1 cellular context compared by ENCODE assay signal in the genomic region with DNA sequence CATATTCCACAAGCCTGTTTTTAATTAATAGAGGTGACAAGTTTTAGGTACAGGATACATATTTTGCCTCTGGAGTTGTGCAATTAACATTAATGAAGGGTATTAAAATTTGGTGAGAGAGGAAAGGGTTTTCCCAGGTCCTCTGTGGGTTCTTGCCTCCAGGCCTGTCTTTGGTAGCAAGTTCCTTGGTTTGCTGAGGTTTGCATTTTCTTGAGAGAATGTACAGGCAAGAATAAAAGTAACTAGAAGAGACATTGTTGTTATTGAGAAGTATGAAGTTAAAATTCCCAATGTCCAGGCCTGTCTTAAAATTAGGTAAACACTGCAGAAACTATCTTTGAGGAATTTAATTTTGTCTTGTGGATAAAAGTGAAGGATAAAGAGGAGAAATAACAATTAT.
TF ChIP-seq lines count a peak whose summit lies in the region.

No MANE protein-coding gene starts in this region.

TF ChIP-seq in GM23338, 12 proteins besides CTCF, POLR2A, EP300 and RAD21 (continued from another document):
- TF ChIP-seq, protein P1, sequence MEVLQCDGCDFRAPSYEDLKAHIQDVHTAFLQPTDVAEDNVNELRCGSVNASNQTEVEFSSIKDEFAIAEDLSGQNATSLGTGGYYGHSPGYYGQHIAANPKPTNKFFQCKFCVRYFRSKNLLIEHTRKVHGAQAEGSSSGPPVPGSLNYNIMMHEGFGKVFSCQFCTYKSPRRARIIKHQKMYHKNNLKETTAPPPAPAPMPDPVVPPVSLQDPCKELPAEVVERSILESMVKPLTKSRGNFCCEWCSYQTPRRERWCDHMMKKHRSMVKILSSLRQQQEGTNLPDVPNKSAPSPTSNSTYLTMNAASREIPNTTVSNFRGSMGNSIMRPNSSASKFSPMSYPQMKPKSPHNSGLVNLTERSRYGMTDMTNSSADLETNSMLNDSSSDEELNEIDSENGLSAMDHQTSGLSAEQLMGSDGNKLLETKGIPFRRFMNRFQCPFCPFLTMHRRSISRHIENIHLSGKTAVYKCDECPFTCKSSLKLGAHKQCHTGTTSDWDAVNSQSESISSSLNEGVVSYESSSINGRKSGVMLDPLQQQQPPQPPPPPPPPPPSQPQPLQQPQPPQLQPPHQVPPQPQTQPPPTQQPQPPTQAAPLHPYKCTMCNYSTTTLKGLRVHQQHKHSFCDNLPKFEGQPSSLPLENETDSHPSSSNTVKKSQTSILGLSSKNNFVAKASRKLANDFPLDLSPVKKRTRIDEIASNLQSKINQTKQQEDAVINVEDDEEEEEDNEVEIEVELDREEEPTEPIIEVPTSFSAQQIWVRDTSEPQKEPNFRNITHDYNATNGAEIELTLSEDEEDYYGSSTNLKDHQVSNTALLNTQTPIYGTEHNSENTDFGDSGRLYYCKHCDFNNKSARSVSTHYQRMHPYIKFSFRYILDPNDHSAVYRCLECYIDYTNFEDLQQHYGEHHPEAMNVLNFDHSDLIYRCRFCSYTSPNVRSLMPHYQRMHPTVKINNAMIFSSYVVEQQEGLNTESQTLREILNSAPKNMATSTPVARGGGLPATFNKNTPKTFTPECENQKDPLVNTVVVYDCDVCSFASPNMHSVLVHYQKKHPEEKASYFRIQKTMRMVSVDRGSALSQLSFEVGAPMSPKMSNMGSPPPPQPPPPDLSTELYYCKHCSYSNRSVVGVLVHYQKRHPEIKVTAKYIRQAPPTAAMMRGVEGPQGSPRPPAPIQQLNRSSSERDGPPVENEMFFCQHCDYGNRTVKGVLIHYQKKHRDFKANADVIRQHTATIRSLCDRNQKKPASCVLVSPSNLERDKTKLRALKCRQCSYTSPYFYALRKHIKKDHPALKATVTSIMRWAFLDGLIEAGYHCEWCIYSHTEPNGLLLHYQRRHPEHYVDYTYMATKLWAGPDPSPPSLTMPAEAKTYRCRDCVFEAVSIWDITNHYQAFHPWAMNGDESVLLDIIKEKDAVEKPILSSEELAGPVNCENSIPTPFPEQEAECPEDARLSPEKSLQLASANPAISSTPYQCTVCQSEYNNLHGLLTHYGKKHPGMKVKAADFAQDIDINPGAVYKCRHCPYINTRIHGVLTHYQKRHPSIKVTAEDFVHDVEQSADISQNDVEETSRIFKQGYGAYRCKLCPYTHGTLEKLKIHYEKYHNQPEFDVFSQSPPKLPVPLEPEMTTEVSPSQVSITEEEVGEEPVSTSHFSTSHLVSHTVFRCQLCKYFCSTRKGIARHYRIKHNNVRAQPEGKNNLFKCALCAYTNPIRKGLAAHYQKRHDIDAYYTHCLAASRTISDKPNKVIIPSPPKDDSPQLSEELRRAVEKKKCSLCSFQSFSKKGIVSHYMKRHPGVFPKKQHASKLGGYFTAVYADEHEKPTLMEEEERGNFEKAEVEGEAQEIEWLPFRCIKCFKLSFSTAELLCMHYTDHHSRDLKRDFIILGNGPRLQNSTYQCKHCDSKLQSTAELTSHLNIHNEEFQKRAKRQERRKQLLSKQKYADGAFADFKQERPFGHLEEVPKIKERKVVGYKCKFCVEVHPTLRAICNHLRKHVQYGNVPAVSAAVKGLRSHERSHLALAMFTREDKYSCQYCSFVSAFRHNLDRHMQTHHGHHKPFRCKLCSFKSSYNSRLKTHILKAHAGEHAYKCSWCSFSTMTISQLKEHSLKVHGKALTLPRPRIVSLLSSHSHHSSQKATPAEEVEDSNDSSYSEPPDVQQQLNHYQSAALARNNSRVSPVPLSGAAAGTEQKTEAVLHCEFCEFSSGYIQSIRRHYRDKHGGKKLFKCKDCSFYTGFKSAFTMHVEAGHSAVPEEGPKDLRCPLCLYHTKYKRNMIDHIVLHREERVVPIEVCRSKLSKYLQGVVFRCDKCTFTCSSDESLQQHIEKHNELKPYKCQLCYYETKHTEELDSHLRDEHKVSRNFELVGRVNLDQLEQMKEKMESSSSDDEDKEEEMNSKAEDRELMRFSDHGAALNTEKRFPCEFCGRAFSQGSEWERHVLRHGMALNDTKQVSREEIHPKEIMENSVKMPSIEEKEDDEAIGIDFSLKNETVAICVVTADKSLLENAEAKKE (CRISPR knock-in tag; IDR thresholded peaks at IDR 0.05) = no peak
- TF ChIP-seq, protein P2, sequence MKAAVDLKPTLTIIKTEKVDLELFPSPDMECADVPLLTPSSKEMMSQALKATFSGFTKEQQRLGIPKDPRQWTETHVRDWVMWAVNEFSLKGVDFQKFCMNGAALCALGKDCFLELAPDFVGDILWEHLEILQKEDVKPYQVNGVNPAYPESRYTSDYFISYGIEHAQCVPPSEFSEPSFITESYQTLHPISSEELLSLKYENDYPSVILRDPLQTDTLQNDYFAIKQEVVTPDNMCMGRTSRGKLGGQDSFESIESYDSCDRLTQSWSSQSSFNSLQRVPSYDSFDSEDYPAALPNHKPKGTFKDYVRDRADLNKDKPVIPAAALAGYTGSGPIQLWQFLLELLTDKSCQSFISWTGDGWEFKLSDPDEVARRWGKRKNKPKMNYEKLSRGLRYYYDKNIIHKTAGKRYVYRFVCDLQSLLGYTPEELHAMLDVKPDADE (IDR thresholded peaks at IDR 0.05) = no peak
- TF ChIP-seq JUNB (IDR thresholded peaks at IDR 0.05; ENCODE audit: unreplicated experiment) = no peak
- no peak for TF ChIP-seq ZNF331 (CRISPR knock-in tag; IDR thresholded peaks at IDR 0.05; ENCODE audit: low read depth)
- no peak for TF ChIP-seq NANOG (IDR thresholded peaks at IDR 0.05; ENCODE audit: borderline replicate concordance)
- TF ChIP-seq, protein P3, sequence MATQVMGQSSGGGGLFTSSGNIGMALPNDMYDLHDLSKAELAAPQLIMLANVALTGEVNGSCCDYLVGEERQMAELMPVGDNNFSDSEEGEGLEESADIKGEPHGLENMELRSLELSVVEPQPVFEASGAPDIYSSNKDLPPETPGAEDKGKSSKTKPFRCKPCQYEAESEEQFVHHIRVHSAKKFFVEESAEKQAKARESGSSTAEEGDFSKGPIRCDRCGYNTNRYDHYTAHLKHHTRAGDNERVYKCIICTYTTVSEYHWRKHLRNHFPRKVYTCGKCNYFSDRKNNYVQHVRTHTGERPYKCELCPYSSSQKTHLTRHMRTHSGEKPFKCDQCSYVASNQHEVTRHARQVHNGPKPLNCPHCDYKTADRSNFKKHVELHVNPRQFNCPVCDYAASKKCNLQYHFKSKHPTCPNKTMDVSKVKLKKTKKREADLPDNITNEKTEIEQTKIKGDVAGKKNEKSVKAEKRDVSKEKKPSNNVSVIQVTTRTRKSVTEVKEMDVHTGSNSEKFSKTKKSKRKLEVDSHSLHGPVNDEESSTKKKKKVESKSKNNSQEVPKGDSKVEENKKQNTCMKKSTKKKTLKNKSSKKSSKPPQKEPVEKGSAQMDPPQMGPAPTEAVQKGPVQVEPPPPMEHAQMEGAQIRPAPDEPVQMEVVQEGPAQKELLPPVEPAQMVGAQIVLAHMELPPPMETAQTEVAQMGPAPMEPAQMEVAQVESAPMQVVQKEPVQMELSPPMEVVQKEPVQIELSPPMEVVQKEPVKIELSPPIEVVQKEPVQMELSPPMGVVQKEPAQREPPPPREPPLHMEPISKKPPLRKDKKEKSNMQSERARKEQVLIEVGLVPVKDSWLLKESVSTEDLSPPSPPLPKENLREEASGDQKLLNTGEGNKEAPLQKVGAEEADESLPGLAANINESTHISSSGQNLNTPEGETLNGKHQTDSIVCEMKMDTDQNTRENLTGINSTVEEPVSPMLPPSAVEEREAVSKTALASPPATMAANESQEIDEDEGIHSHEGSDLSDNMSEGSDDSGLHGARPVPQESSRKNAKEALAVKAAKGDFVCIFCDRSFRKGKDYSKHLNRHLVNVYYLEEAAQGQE (IDR thresholded peaks at IDR 0.05; ENCODE audit: unreplicated experiment) = no peak
- no peak for TF ChIP-seq EZH2phosphoT487 (IDR thresholded peaks at IDR 0.05; ENCODE audit: unreplicated experiment)
- TF ChIP-seq STAT1 (IDR thresholded peaks at IDR 0.05; ENCODE audit: unreplicated experiment) = no peak
- TF ChIP-seq POLR2AphosphoS5 (IDR thresholded peaks at IDR 0.05; ENCODE audit: low read depth) = no peak
